Comparison of ENCODE assay signal across 12 cellular contexts in genomic region chr15:60580650-60581415, GRCh38.
A peak's percentile ranks its signal among the peaks of the same experiment; 100 is the strongest.
DNase-seq lines count a peak whose midpoint lies in the region; ATAC-seq, FAIRE-seq and TF ChIP-seq lines count a peak whose summit lies in the region.
"Had no signal": no experiment of that assay in that cellular context is flagged by ENCODE, and none has a peak within 500 bp of the region (broad histone marks: within the 10 kb centered on the region; RNA-seq: fewer than 3 reads in every experiment).

No MANE protein-coding gene starts in this region.

- no peaks in the 10 kb centered on the region for H3K79me2 ChIP-seq in smooth muscle cell (ENCODE audit: low read depth)

- WGBS in smooth muscle cell (ENCODE audit: low lambda C conversion rate), result 45% methylated on average over 8 of the region's 8 CpGs

- H4K20me1 ChIP-seq in smooth muscle cell (ENCODE audit: low read depth), result peaks cover 83% of the 10 kb centered on the region

- H3K27me3 ChIP-seq in smooth muscle cell (ENCODE audit: low read depth) (no peaks in the 10 kb centered on the region), lower lobe of right lung (ENCODE audit: low read depth) (no peaks in the 10 kb centered on the region)
- H3K27me3 ChIP-seq: gastroesophageal sphincter had no signal

- no peaks in the 10 kb centered on the region for H3F3A ChIP-seq in smooth muscle cell (ENCODE audit: low read depth)

- H3K4me2 ChIP-seq in smooth muscle cell, result peak overlapping the region; percentile 3

- H3K9ac ChIP-seq in smooth muscle cell (ENCODE audit: low read depth), result no peak overlapping the region

- no peak overlapping the region for H3K4me3 ChIP-seq in smooth muscle cell
- no peak overlapping the region for H3K4me3 ChIP-seq in lower lobe of right lung
- H3K4me3 ChIP-seq: gastroesophageal sphincter, lung had no signal

- intact Hi-C loops in lower lobe of right lung (cut with DNase I), result no loop called here

- no peak overlapping the region for H2AFZ ChIP-seq in smooth muscle cell (ENCODE audit: low read depth)

- DNase-seq in GM18507 (ENCODE audit: extremely low spot score, insufficient read length, low read depth) (no peak), SW480 (ENCODE audit: low spot score) (peak; percentile 71), brain pericyte (ENCODE audit: low read depth, low spot score) (peak; percentile 55), smooth muscle cell (lab: John Stamatoyannopoulos, UW; ENCODE audit: unreplicated experiment) (no peak), lower lobe of right lung (no peak), glomerular visceral epithelial cell (ENCODE audit: extremely low spot score) (no peak), NK-92 (lab: John Stamatoyannopoulos, UW; ENCODE audit: unreplicated experiment) (no peak)
- DNase-seq: DMS53 had no signal

- FAIRE-seq in GM18507 (lab: Jason Lieb, UNC), result peak; percentile 29
- FAIRE-seq: H1 had no signal

- H3K4me1 ChIP-seq in smooth muscle cell (ENCODE audit: low read depth) (peaks cover 14% of the 10 kb centered on the region), lower lobe of right lung (peaks cover 55% of the 10 kb centered on the region)

- H3K27ac ChIP-seq in smooth muscle cell (ENCODE audit: low read depth) (no peak overlapping the region), lower lobe of right lung (no peak overlapping the region)
- H3K27ac ChIP-seq: gastroesophageal sphincter had no signal

- no peaks in the 10 kb centered on the region for H3K9me3 ChIP-seq in smooth muscle cell (replicated peaks; ENCODE audit: low read depth)
- H3K9me3 ChIP-seq in lower lobe of right lung, result no peaks in the 10 kb centered on the region
- H3K9me3 ChIP-seq: gastroesophageal sphincter had no signal

- TF ChIP-seq CTCF in smooth muscle cell (IDR thresholded peaks at IDR 0.05; ENCODE audit: borderline replicate concordance, insufficient read depth, poor library complexity, severe bottlenecking) (no peak), lower lobe of right lung (IDR thresholded peaks at IDR 0.05) (no peak)

- no peak for ATAC-seq in lower lobe of right lung
- ATAC-seq in HG03045 (IDR thresholded peaks at IDR 0.05; ENCODE audit: unreplicated experiment), result no peak
- ATAC-seq: gastroesophageal sphincter had no signal

- no peaks in the 10 kb centered on the region for H3K36me3 ChIP-seq in smooth muscle cell (ENCODE audit: low read depth)
- H3K36me3 ChIP-seq in lower lobe of right lung, result no peaks in the 10 kb centered on the region
- H3K36me3 ChIP-seq: gastroesophageal sphincter had no signal

Comparison
In these comparisons a context has a peak if more than half of its experiments do, and no peak if none do; other contexts are left out.
1. DNase-seq: peak in SW480 (single experiment) and brain pericyte (single experiment); none in GM18507 (single experiment), smooth muscle cell (single experiment), lower lobe of right lung (single experiment), glomerular visceral epithelial cell (single experiment) and NK-92 (single experiment).